ENCODE assay signal across 8 cellular contexts in the genomic region with DNA sequence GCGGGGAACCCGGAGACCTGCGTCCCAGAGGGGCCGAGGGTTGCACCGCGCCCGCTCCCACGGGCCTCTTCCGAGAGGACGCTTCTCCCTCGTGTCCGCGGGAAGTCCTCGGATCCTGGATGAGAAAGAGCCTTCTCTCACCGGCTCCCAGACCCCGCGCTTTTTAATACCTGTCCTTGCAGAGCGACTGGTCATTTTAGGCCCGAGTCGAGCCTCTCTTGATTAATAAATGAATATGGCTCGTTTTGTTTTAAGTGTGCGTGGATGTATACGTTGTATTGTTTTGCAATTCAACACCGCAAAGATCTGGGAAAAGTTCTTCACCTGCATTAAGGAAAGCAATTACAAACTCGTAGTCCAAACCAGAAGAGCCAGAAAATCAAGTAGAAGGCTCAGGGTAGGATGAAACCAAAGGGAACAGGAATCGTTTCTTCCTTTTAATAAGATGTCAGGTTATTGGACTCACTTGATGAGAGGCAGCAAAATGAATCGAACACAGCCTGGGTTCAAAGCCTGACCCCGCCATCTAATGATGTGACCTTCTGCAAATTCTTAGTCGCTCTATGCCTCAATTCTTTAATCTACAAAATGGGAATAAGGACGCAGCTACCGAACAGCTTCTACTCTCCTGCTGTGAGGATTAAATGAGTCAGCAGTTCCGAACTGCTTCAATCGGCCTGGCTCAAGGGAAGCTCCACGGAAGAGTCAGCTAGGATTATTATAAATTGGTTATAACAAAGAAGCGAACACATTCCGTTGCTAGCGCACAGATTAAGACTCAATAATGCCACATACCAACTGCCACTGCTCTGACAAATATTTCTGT.
A peak's percentile ranks its signal among the peaks of the same experiment; 100 is the strongest.
DNase-seq lines count a peak whose midpoint lies in the region; ATAC-seq and TF ChIP-seq lines count a peak whose summit lies in the region.

No MANE protein-coding gene starts in this region.

- H3K27me3 ChIP-seq in transverse colon, result peaks cover 27% of the 10 kb centered on the region

- no peak for TF ChIP-seq EP300 in transverse colon (IDR thresholded peaks at IDR 0.05; ENCODE audit: low read depth)

- POLR2A ChIA-PET in MCF 10A (lab: Yijun Ruan, JAX), result interaction anchor here (0.6 to 3.1 kb wide), 15 partner anchors 9 to 1122 kb away, joined by 3 to 26 read pairs (median 4); no protein-coding TSS in a partner anchor

- CTCF ChIA-PET in activated naive CD4-positive, alpha-beta T cell treated with anti-CD3 and anti-CD28 coated beads for 36 hours (lab: Charles Lee), result interaction anchor here (0.6 kb wide), 1 partner anchor 13 kb away, joined by 3 read pairs; no protein-coding TSS in a partner anchor
- CTCF ChIA-PET in MCF 10A (lab: Yijun Ruan, JAX), result interaction anchor here (0.7 to 1.5 kb wide), 3 partner anchors 9 to 13 kb away, joined by 3 to 4 read pairs (median 3); no protein-coding TSS in a partner anchor

- TSS peak; percentile 62 for BruUV-seq in MCF 10A (replicated peaks; lab: Mats Ljungman, UMichigan)

- no peaks in the 10 kb centered on the region for H3K36me3 Mint-ChIP-seq in activated naive CD4-positive, alpha-beta T cell treated with anti-CD3 and anti-CD28 coated beads for 36 hours (ENCODE audit: low read depth)
- H3K36me3 Mint-ChIP-seq in MCF 10A (ENCODE audit: insufficient read depth, unreplicated experiment), result peaks cover 6% of the 10 kb centered on the region
- H3K36me3 Mint-ChIP-seq in stimulated activated effector memory CD8-positive, alpha-beta T cell treated with anti-CD3 and anti-CD28 coated beads, Interleukin-12 subunit alpha, Interleukin-12 subunit beta, amount 100 ng/mL, for 72 hours, result no peaks in the 10 kb centered on the region

- ATAC-seq in stimulated activated effector memory CD8-positive, alpha-beta T cell treated with anti-CD3 and anti-CD28 coated beads, Interleukin-12 subunit alpha, Interleukin-12 subunit beta, amount 100 ng/mL, for 72 hours, result no peak

- no peaks in the 10 kb centered on the region for H3K9me3 ChIP-seq in transverse colon

- peaks cover 4 to 45% (median 11%) of the 10 kb centered on the region in 4 donors for H3K4me1 ChIP-seq in transverse colon

- intact Hi-C loops in activated naive CD4-positive, alpha-beta T cell treated with anti-CD3 and anti-CD28 coated beads for 36 hours (cut with micrococcal nuclease), result loop anchor here (5.0 kb wide), 1 partner anchor 777 kb away; no protein-coding TSS in a partner anchor
- intact Hi-C loops in MCF 10A (cut with micrococcal nuclease), result loop anchor here (1.0 kb wide), 2 partner anchors 90 to 97 kb away; no protein-coding TSS in a partner anchor
- intact Hi-C loops in lower leg skin (cut with DNase I; ENCODE audit: low total_unique reads), result no loop called here
- intact Hi-C loops in transverse colon (cut with DNase I; ENCODE audit: low total_unique reads), result no loop called here

- H3K27me3 Mint-ChIP-seq in activated naive CD4-positive, alpha-beta T cell treated with anti-CD3 and anti-CD28 coated beads for 36 hours (ENCODE audit: low read depth), result peaks cover 45% of the 10 kb centered on the region
- H3K27me3 Mint-ChIP-seq in MCF 10A (ENCODE audit: insufficient read depth, unreplicated experiment), result no peaks in the 10 kb centered on the region

- DNase-seq in activated naive CD4-positive, alpha-beta T cell treated with anti-CD3 and anti-CD28 coated beads for 36 hours, result no peak
- DNase-seq in activated naive CD4-positive, alpha-beta T cell (lab: John Stamatoyannopoulos, UW), result no peak
- peak; percentile 49 for DNase-seq in MCF 10A (ENCODE audit: unreplicated experiment)
- no peak for DNase-seq in lower leg skin (ENCODE audit: low spot score in 2 of 2)
- DNase-seq in transverse colon, result no peak
- DNase-seq in NCI-H128 (lab: John Stamatoyannopoulos, UW; ENCODE audit: unreplicated experiment), result no peak
- DNase-seq in HK-2 (ENCODE audit: unreplicated experiment), result no peak
- DNase-seq in stimulated activated effector memory CD8-positive, alpha-beta T cell treated with anti-CD3 and anti-CD28 coated beads, Interleukin-12 subunit alpha, Interleukin-12 subunit beta, amount 100 ng/mL, for 72 hours (ENCODE audit: low spot score in 2 of 2), result no peak

- TF ChIP-seq POLR2A in lower leg skin (IDR thresholded peaks at IDR 0.05), result no peak
- TF ChIP-seq POLR2A in transverse colon (IDR thresholded peaks at IDR 0.05), result no peak

- peaks cover 11% of the 10 kb centered on the region for H3K4me1 Mint-ChIP-seq in activated naive CD4-positive, alpha-beta T cell treated with anti-CD3 and anti-CD28 coated beads for 36 hours (ENCODE audit: low read depth)
- H3K4me1 Mint-ChIP-seq in MCF 10A (ENCODE audit: insufficient read depth, unreplicated experiment), result peaks cover 28% of the 10 kb centered on the region
- H3K4me1 Mint-ChIP-seq in stimulated activated effector memory CD8-positive, alpha-beta T cell treated with anti-CD3 and anti-CD28 coated beads, Interleukin-12 subunit alpha, Interleukin-12 subunit beta, amount 100 ng/mL, for 72 hours, result no peaks in the 10 kb centered on the region

- no peaks in the 10 kb centered on the region for H3K36me3 ChIP-seq in transverse colon

- in situ Hi-C loops in transverse colon (cut with MboI; ENCODE audit: low pct_ligation_motif_present in 1 of 4, low pct_unique_long_range_greater_than_20kb in 1 of 4, low sequenced_read_pairs in 3 of 4), result no loop called here

- peak overlapping the region; percentile 50 for H3K4me3 ChIP-seq in lower leg skin (ENCODE audit: low read depth, poor library complexity, severe bottlenecking)
- peak overlapping the region in 3 of 4 donors; percentile 41 to 66 (median 50) for H3K4me3 ChIP-seq in transverse colon

- H3K27ac Mint-ChIP-seq in activated naive CD4-positive, alpha-beta T cell treated with anti-CD3 and anti-CD28 coated beads for 36 hours, result no peak overlapping the region
- peak overlapping the region; percentile 75 for H3K27ac Mint-ChIP-seq in MCF 10A (ENCODE audit: low read depth, unreplicated experiment)
- H3K27ac Mint-ChIP-seq in stimulated activated effector memory CD8-positive, alpha-beta T cell treated with anti-CD3 and anti-CD28 coated beads, Interleukin-12 subunit alpha, Interleukin-12 subunit beta, amount 100 ng/mL, for 72 hours, result no peak overlapping the region

- TF ChIP-seq CTCF in MCF 10A (IDR thresholded peaks at IDR 0.05; ENCODE audit: unreplicated experiment), result no peak
- no peak for TF ChIP-seq CTCF in lower leg skin (IDR thresholded peaks at IDR 0.05)
- no peak for TF ChIP-seq CTCF in transverse colon (IDR thresholded peaks at IDR 0.05)

- 27 to 31% methylated on average over 37 of the region's 37 CpGs for WGBS in lower leg skin, 2 donors
- WGBS in transverse colon (ENCODE audit: low coverage in 1 of 2), 2 donors, result 24 to 63% methylated on average over 5 to 37 of the region's 37 CpGs

- peaks cover 6% of the 10 kb centered on the region for H3K9me3 Mint-ChIP-seq in activated naive CD4-positive, alpha-beta T cell treated with anti-CD3 and anti-CD28 coated beads for 36 hours
- H3K9me3 Mint-ChIP-seq in MCF 10A (ENCODE audit: unreplicated experiment), result peaks cover 8% of the 10 kb centered on the region
- H3K9me3 Mint-ChIP-seq in stimulated activated effector memory CD8-positive, alpha-beta T cell treated with anti-CD3 and anti-CD28 coated beads, Interleukin-12 subunit alpha, Interleukin-12 subunit beta, amount 100 ng/mL, for 72 hours, result peaks cover 4% of the 10 kb centered on the region

- peak overlapping the region; percentile 47 to 75 (median 70) for H3K27ac ChIP-seq in transverse colon

- peak overlapping the region; percentile 28 for H3K4me3 Mint-ChIP-seq in activated naive CD4-positive, alpha-beta T cell treated with anti-CD3 and anti-CD28 coated beads for 36 hours
- peak overlapping the region; percentile 79 for H3K4me3 Mint-ChIP-seq in MCF 10A (ENCODE audit: unreplicated experiment)
- H3K4me3 Mint-ChIP-seq in stimulated activated effector memory CD8-positive, alpha-beta T cell treated with anti-CD3 and anti-CD28 coated beads, Interleukin-12 subunit alpha, Interleukin-12 subunit beta, amount 100 ng/mL, for 72 hours, result no peak overlapping the region

Comparison
In these comparisons a context has a peak if more than half of its experiments do, and no peak if none do; other contexts are left out.
1. intact Hi-C loops: an anchor here in activated naive CD4-positive, alpha-beta T cell treated with anti-CD3 and anti-CD28 coated beads for 36 hours (5.0 kb wide) and MCF 10A (1.0 kb wide); none called in lower leg skin and transverse colon.